ENCODE assay signal across 12 cellular contexts in the genomic region with DNA sequence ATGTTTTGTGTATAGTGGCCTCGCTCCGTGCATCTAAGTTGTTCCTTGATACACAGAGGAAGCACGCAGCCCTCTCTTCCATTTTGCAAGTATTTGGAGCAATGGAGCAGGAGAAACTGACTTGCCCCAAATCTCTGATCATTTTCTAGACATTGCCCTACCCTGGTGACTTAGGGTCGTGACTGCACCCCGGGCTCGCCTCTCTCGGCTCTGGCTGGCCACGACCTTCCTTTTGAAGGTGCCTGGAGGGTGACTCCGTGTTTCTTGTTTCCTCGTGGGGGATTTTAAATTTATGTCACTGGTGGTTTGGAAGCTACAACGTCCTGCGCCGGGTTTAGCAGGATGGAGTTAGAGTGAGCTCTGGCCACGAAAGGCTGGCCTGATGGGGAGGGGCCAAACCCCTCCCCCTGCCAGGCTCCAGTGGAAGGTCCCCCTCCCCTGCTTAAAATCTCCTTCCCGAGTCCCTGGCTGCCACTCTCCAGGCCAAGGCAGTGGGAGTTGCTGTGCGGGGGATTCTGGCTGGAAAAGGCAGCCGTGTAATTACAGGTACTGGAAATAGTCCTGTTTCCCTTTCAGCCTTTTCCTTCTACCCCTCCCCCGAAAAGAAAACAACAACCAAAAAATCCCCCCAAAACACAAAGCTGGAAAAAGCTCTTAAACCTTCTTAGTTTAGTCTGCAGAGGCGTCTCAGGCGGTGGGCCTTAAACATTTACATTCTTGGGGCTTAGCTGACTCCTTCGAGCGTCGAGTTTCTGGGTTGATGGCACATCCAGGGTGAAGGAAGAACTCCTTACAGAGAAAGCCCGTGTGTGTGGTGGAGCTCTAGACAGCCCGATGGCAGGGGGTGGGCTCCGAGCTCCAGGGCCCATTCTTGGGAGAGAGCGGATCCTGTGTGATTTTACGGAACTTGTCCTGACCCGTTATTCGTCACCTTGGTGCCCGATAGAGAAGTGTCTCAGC. TPM values are rescaled to one million over a fixed set of nuclear protein-coding genes. Genes with fewer than 3 reads are reported as not detected.
DNase-seq lines count a peak whose midpoint lies in the region; ATAC-seq and TF ChIP-seq lines count a peak whose summit lies in the region.
"Had no signal": no experiment of that assay in that cellular context is flagged by ENCODE, and none has a peak within 500 bp of the region (broad histone marks: within the 10 kb centered on the region; RNA-seq: fewer than 3 reads in every experiment).

No MANE protein-coding gene starts in this region.

- H3K4me3 ChIP-seq in DND-41 (ENCODE audit: low read depth in 1 of 2, low read length in 2 of 2) (no peak overlapping the region), SJSA1 (peak overlapping the region; percentile 10; the same call in 1 of the 2 replicates), fibroblast of villous mesenchyme (ENCODE audit: low read depth, low read length) (peak overlapping the region; percentile 32)

- H3K36me3 Mint-ChIP-seq in osteocyte (ENCODE audit: unreplicated experiment) = peaks cover 2% of the 10 kb centered on the region
- H3K36me3 Mint-ChIP-seq: activated naive CD4-positive, alpha-beta T cell treated with anti-CD3 and anti-CD28 coated beads, Interleukin-2, amount 10 ng/mL, durations not matched to agents 7 days and 5 days had no signal

- H3K9me3 Mint-ChIP-seq in osteocyte (ENCODE audit: unreplicated experiment) = no peaks in the 10 kb centered on the region
- H3K9me3 Mint-ChIP-seq: activated naive CD4-positive, alpha-beta T cell treated with anti-CD3 and anti-CD28 coated beads, Interleukin-2, amount 10 ng/mL, durations not matched to agents 7 days and 5 days; neural crest cell had no signal

- H3K27me3 ChIP-seq in DND-41 (ENCODE audit: insufficient read depth, low read length, poor library complexity) (no peaks in the 10 kb centered on the region), SJSA1 (replicated peaks) (no peaks in the 10 kb centered on the region)

- H3K27ac ChIP-seq in DND-41 (ENCODE audit: low read length) (peak overlapping the region; percentile 39; the same call in 1 of the 2 replicates), SJSA1 (peak overlapping the region; percentile 73), caudate nucleus (ENCODE audit: low read depth, low read length) (no peak overlapping the region)

- no peak for ATAC-seq in DND-41 (ENCODE audit: insufficient read depth, low read depth)
- no peak for ATAC-seq in HG03139 (IDR thresholded peaks at IDR 0.05; ENCODE audit: unreplicated experiment)
- ATAC-seq in GM18861 (IDR thresholded peaks at IDR 0.05; ENCODE audit: unreplicated experiment) = no peak

- no peak for DNase-seq in DND-41
- DNase-seq in SJSA1 (ENCODE audit: low read depth in 1 of 2, low spot score in 2 of 2) = peak; percentile 70 to 88
- DNase-seq in fibroblast of villous mesenchyme (ENCODE audit: low read depth) = peak; percentile 93
- no peak for DNase-seq in osteocyte (ENCODE audit: extremely low spot score, unreplicated experiment)
- no peak for DNase-seq in caudate nucleus (lab: John Stamatoyannopoulos, UW)
- DNase-seq in NCI-H1417 treated with DMSO at 0.1 percent for 48 hours (lab: John Stamatoyannopoulos, UW) = no peak
- DNase-seq: activated naive CD4-positive, alpha-beta T cell treated with anti-CD3 and anti-CD28 coated beads, Interleukin-2, amount 10 ng/mL, durations not matched to agents 7 days and 5 days; NCI-H1092; SHP77 treated with DMSO at 0.1 percent for 48 hours had no signal

- H3K4me2 ChIP-seq in DND-41 (ENCODE audit: insufficient read depth, low read length) = no peak overlapping the region

- no peaks in the 10 kb centered on the region for H3K9me3 ChIP-seq in DND-41 (ENCODE audit: insufficient read depth, low read length, severe bottlenecking)
- H3K9me3 ChIP-seq in SJSA1 (replicated peaks) = no peaks in the 10 kb centered on the region

- H3K79me2 ChIP-seq in DND-41 (ENCODE audit: insufficient read depth, low read length) = peaks cover 100% of the 10 kb centered on the region

- H3K9ac ChIP-seq in DND-41 (ENCODE audit: low read depth, low read length) = no peak overlapping the region

- no peak overlapping the region for H2AFZ ChIP-seq in DND-41 (ENCODE audit: low read depth, low read length)

- no peak for TF ChIP-seq CTCF in DND-41 (IDR thresholded peaks at IDR 0.05; ENCODE audit: borderline replicate concordance, extremely low read depth, low read length, poor library complexity, severe bottlenecking)
- TF ChIP-seq CTCF in fibroblast of villous mesenchyme (IDR thresholded peaks at IDR 0.05; ENCODE audit: insufficient read depth, low read depth, low read length) = no peak
- no peak for TF ChIP-seq CTCF in osteocyte (IDR thresholded peaks at IDR 0.05)

- H3K4me1 Mint-ChIP-seq in osteocyte (ENCODE audit: unreplicated experiment) = peaks cover 71% of the 10 kb centered on the region

- peaks cover 3% of the 10 kb centered on the region; the same call in 1 of the 2 replicates for H3K4me1 ChIP-seq in DND-41 (ENCODE audit: insufficient read depth, low read length)
- H3K4me1 ChIP-seq in SJSA1 (replicated peaks) = peaks cover 71% of the 10 kb centered on the region

- no peaks in the 10 kb centered on the region for H3K27me3 Mint-ChIP-seq in osteocyte (ENCODE audit: unreplicated experiment)
- H3K27me3 Mint-ChIP-seq: activated naive CD4-positive, alpha-beta T cell treated with anti-CD3 and anti-CD28 coated beads, Interleukin-2, amount 10 ng/mL, durations not matched to agents 7 days and 5 days had no signal

- no peak overlapping the region for H3K4me3 Mint-ChIP-seq in osteocyte (ENCODE audit: unreplicated experiment)
- H3K4me3 Mint-ChIP-seq: activated naive CD4-positive, alpha-beta T cell treated with anti-CD3 and anti-CD28 coated beads, Interleukin-2, amount 10 ng/mL, durations not matched to agents 7 days and 5 days; neural crest cell had no signal

- peaks cover 99% of the 10 kb centered on the region for H4K20me1 ChIP-seq in DND-41 (ENCODE audit: insufficient read depth, low read length)

- H3K27ac Mint-ChIP-seq in osteocyte (ENCODE audit: unreplicated experiment) = peak overlapping the region; percentile 73
- H3K27ac Mint-ChIP-seq: activated naive CD4-positive, alpha-beta T cell treated with anti-CD3 and anti-CD28 coated beads, Interleukin-2, amount 10 ng/mL, durations not matched to agents 7 days and 5 days had no signal

- H3K36me3 ChIP-seq in DND-41 (ENCODE audit: insufficient read depth, low read length) (peaks cover 71% of the 10 kb centered on the region), SJSA1 (peaks cover 42% of the 10 kb centered on the region)

RNA-seq across cellular contexts. Expression of a gene that starts 28.1 kb away (rescaled TPM):
- total RNA-seq in SJSA1 (2014; rRNA removed; shearing (Covaris generic)) = 16.2 and 24.4 TPM in 2 replicates
- total RNA-seq in fibroblast of villous mesenchyme (20.7 and 48.6 TPM in 2 replicates), osteocyte (52.8 and 63.2 TPM in 2 replicates)

Comparison
In these comparisons a context has a peak if more than half of its experiments do, and no peak if none do; other contexts are left out.
1. DNase-seq: peak in SJSA1 (2 of 2) and fibroblast of villous mesenchyme (single experiment); none in DND-41 (single experiment), osteocyte (single experiment), caudate nucleus (0 of 61) and NCI-H1417 treated with DMSO at 0.1 percent for 48 hours (single experiment).
2. H3K4me3 ChIP-seq: peak in SJSA1 (single experiment) and fibroblast of villous mesenchyme (single experiment); none in DND-41 (0 of 2).